Comparison of ENCODE assay signal across 21 cellular contexts in the genomic region with DNA sequence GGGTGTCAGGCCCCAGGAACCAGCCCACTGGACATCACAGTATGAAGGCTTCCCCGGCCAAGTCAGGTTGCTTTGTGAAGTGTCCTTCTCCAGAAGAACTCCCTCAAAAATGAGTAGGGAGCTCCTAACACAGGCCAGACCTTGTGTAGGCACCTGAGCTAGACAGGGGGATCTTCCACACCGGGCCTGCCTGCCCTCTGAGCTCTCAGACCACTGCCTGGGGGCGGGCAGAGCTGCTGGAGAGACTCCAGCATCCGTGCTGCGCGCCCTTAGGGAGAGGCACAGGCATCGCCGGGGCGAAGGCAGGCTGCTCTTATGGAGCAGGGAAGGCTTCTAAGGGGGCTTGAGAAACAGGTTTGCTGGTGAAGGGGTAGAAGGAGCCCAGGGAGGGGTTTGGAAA. TPM values are rescaled to one million over a fixed set of nuclear protein-coding genes. Genes with fewer than 3 reads are reported as not detected.
A peak's percentile ranks its signal among the peaks of the same experiment; 100 is the strongest.
DNase-seq lines count a peak whose midpoint lies in the region; ATAC-seq and TF ChIP-seq lines count a peak whose summit lies in the region.
"Had no signal": no experiment of that assay in that cellular context is flagged by ENCODE, and none has a peak within 500 bp of the region (broad histone marks: within the 10 kb centered on the region; RNA-seq: fewer than 3 reads in every experiment).

No MANE protein-coding gene starts in this region.

- H3K4me1 Mint-ChIP-seq in stimulated activated naive CD8-positive, alpha-beta T cell treated with anti-CD3 and anti-CD28 coated beads, Interleukin-15, amount 100 ng/mL, for 72 hours, result peaks cover 24% of the 10 kb centered on the region
- peaks cover 38% of the 10 kb centered on the region for H3K4me1 Mint-ChIP-seq in nephron progenitor cell
- H3K4me1 Mint-ChIP-seq in activated CD8-positive, alpha-beta T cell treated with anti-CD3 and anti-CD28 coated beads, Interleukin-2, amount 10 ng/mL, durations not matched to agents 7 days and 5 days (ENCODE audit: low read depth), result peaks cover 27% of the 10 kb centered on the region

- TF ChIP-seq CTCF in left ventricle myocardium inferior (IDR thresholded peaks at IDR 0.05; ENCODE audit: borderline replicate concordance) (no peak), nephron progenitor cell (IDR thresholded peaks at IDR 0.05) (no peak)

- no peaks in the 10 kb centered on the region for H3K9me3 Mint-ChIP-seq in stimulated activated naive CD8-positive, alpha-beta T cell treated with anti-CD3 and anti-CD28 coated beads, Interleukin-15, amount 100 ng/mL, for 72 hours
- no peaks in the 10 kb centered on the region for H3K9me3 Mint-ChIP-seq in nephron progenitor cell
- no peaks in the 10 kb centered on the region for H3K9me3 Mint-ChIP-seq in activated CD8-positive, alpha-beta T cell treated with anti-CD3 and anti-CD28 coated beads, Interleukin-2, amount 10 ng/mL, durations not matched to agents 7 days and 5 days (ENCODE audit: insufficient read depth)
- H3K9me3 Mint-ChIP-seq: CD8-positive, alpha-beta memory T cell had no signal

- no peaks in the 10 kb centered on the region for H3K36me3 Mint-ChIP-seq in nephron progenitor cell (ENCODE audit: low read depth)
- no peaks in the 10 kb centered on the region for H3K36me3 Mint-ChIP-seq in activated CD8-positive, alpha-beta T cell treated with anti-CD3 and anti-CD28 coated beads, Interleukin-2, amount 10 ng/mL, durations not matched to agents 7 days and 5 days (ENCODE audit: low read depth)
- H3K36me3 Mint-ChIP-seq: CD8-positive, alpha-beta memory T cell had no signal

- H3K4me3 Mint-ChIP-seq in stimulated activated naive CD8-positive, alpha-beta T cell treated with anti-CD3 and anti-CD28 coated beads, Interleukin-15, amount 100 ng/mL, for 72 hours, result no peak overlapping the region
- H3K4me3 Mint-ChIP-seq in nephron progenitor cell, result no peak overlapping the region
- H3K4me3 Mint-ChIP-seq in activated CD8-positive, alpha-beta T cell treated with anti-CD3 and anti-CD28 coated beads, Interleukin-2, amount 10 ng/mL, durations not matched to agents 7 days and 5 days, result no peak overlapping the region
- H3K4me3 Mint-ChIP-seq: CD8-positive, alpha-beta memory T cell had no signal

- H3K27ac ChIP-seq in left ventricle myocardium inferior (replicated peaks), result peak overlapping the region; percentile 83
- H3K27ac ChIP-seq: A549; BLaER1 treated with 17β-estradiol and CSF1 and Interleukin-3, amounts not matched to agents 10 nM and 100 nM; GM23248; KMS-11 had no signal

- DNase-seq in stimulated activated naive CD8-positive, alpha-beta T cell treated with anti-CD3 and anti-CD28 coated beads, Interleukin-15, amount 100 ng/mL, for 72 hours, result no peak
- no peak for DNase-seq in stimulated activated naive CD8-positive, alpha-beta T cell treated with anti-CD3 and anti-CD28 coated beads, Interleukin-15, Interleukin-2, amounts not matched to agents 100 U/mL and 50 U/mL, for 24 hours
- DNase-seq in left ventricle myocardium inferior (no peak), nephron progenitor cell (no peak), inferior parietal cortex (ENCODE audit: extremely low spot score) (no peak), HT-29 (ENCODE audit: low spot score) (no peak), NCI-H524 treated with DMSO at 0.1 percent for 48 hours (lab: John Stamatoyannopoulos, UW) (no peak)
- DNase-seq in activated CD8-positive, alpha-beta T cell treated with anti-CD3 and anti-CD28 coated beads, Interleukin-2, amount 10 ng/mL, durations not matched to agents 7 days and 5 days, result no peak
- DNase-seq: CD8-positive, alpha-beta memory T cell; DMS79; NCI-H1436; NCI-H2081 treated with DMSO at 0.1 percent for 48 hours; NCI-H510A treated with DMSO at 0.1 percent for 48 hours; SHP77 had no signal

- intact Hi-C loops in left ventricle myocardium inferior (cut with micrococcal nuclease), result no loop called here

- peaks cover 6% of the 10 kb centered on the region for H3K27me3 ChIP-seq in left ventricle myocardium inferior (ENCODE audit: low read depth)

- no peak overlapping the region for H3K4me3 ChIP-seq in left ventricle myocardium inferior
- H3K4me3 ChIP-seq: A549; BLaER1 treated with 17β-estradiol and CSF1 and Interleukin-3, amounts not matched to agents 10 nM and 100 nM; GM23248 had no signal

- POLR2A ChIA-PET in activated CD8-positive, alpha-beta T cell treated with anti-CD3 and anti-CD28 coated beads, Interleukin-2, amount 10 ng/mL, durations not matched to agents 7 days and 5 days (lab: Charles Lee), result no interaction called here

- CTCF ChIA-PET in activated CD8-positive, alpha-beta T cell treated with anti-CD3 and anti-CD28 coated beads, Interleukin-2, amount 10 ng/mL, durations not matched to agents 7 days and 5 days (lab: Charles Lee), result interaction anchor here (0.9 kb wide), 1 partner anchor 10 kb away, joined by 3 read pairs; no protein-coding TSS in a partner anchor

- H3K27ac Mint-ChIP-seq in stimulated activated naive CD8-positive, alpha-beta T cell treated with anti-CD3 and anti-CD28 coated beads, Interleukin-15, amount 100 ng/mL, for 72 hours, result no peak overlapping the region
- peak overlapping the region; percentile 38 for H3K27ac Mint-ChIP-seq in nephron progenitor cell
- H3K27ac Mint-ChIP-seq in activated CD8-positive, alpha-beta T cell treated with anti-CD3 and anti-CD28 coated beads, Interleukin-2, amount 10 ng/mL, durations not matched to agents 7 days and 5 days, result no peak overlapping the region

- H3K9me3 ChIP-seq in left ventricle myocardium inferior (replicated peaks), result no peaks in the 10 kb centered on the region
- H3K9me3 ChIP-seq: A549; BLaER1 treated with 17β-estradiol and CSF1 and Interleukin-3, amounts not matched to agents 10 nM and 100 nM had no signal

- ATAC-seq in stimulated activated naive CD8-positive, alpha-beta T cell treated with anti-CD3 and anti-CD28 coated beads, Interleukin-15, amount 100 ng/mL, for 72 hours, result peak; percentile 21
- no peak for ATAC-seq in stimulated activated naive CD8-positive, alpha-beta T cell treated with anti-CD3 and anti-CD28 coated beads, Interleukin-15, Interleukin-2, amounts not matched to agents 100 U/mL and 50 U/mL, for 24 hours
- no peak for ATAC-seq in activated CD8-positive, alpha-beta T cell treated with anti-CD3 and anti-CD28 coated beads, Interleukin-2, amount 10 ng/mL, durations not matched to agents 7 days and 5 days
- ATAC-seq: A549, Panc1 had no signal

- H3K36me3 ChIP-seq in left ventricle myocardium inferior, result no peaks in the 10 kb centered on the region
- H3K36me3 ChIP-seq: BLaER1 treated with 17β-estradiol and CSF1 and Interleukin-3, amounts not matched to agents 10 nM and 100 nM had no signal

- peaks cover 40% of the 10 kb centered on the region for H3K27me3 Mint-ChIP-seq in stimulated activated naive CD8-positive, alpha-beta T cell treated with anti-CD3 and anti-CD28 coated beads, Interleukin-15, amount 100 ng/mL, for 72 hours
- peaks cover 49% of the 10 kb centered on the region for H3K27me3 Mint-ChIP-seq in nephron progenitor cell (ENCODE audit: low read depth, poor library complexity)
- H3K27me3 Mint-ChIP-seq in activated CD8-positive, alpha-beta T cell treated with anti-CD3 and anti-CD28 coated beads, Interleukin-2, amount 10 ng/mL, durations not matched to agents 7 days and 5 days (ENCODE audit: low read depth), result peaks cover 53% of the 10 kb centered on the region

- H3K4me1 ChIP-seq in left ventricle myocardium inferior, result peaks cover 90% of the 10 kb centered on the region
- H3K4me1 ChIP-seq: A549 had no signal

RNA-seq across cellular contexts. Expression of a gene that starts 4.3 kb away (rescaled TPM):
- total RNA-seq in left ventricle myocardium inferior, result 5.4 TPM
- not detected for total RNA-seq in activated CD8-positive, alpha-beta T cell treated with anti-CD3 and anti-CD28 coated beads, Interleukin-2, amount 10 ng/mL, durations not matched to agents 7 days and 5 days
- not detected in 2 replicates for total RNA-seq in HT-29 (2014; rRNA removed; shearing (Covaris generic))
- total RNA-seq: G401, M059J had no signal

RNA-seq across cellular contexts. Expression of a gene that starts 28.4 kb away (rescaled TPM):
- not detected for total RNA-seq in left ventricle myocardium inferior
- not detected for total RNA-seq in activated CD8-positive, alpha-beta T cell treated with anti-CD3 and anti-CD28 coated beads, Interleukin-2, amount 10 ng/mL, durations not matched to agents 7 days and 5 days
- total RNA-seq in HT-29 (2014; rRNA removed; shearing (Covaris generic)), result not detected in 2 replicates
- total RNA-seq: CD8-positive, alpha-beta memory T cell; G401; GM23248; M059J had no signal

RNA-seq across cellular contexts. Expression of a gene that starts 47.2 kb away (rescaled TPM):
- not detected for total RNA-seq in left ventricle myocardium inferior
- not detected for total RNA-seq in activated CD8-positive, alpha-beta T cell treated with anti-CD3 and anti-CD28 coated beads, Interleukin-2, amount 10 ng/mL, durations not matched to agents 7 days and 5 days
- total RNA-seq in HT-29 (2014; rRNA removed; shearing (Covaris generic)), result 0.20 and 0.86 TPM in 2 replicates
- total RNA-seq: CD8-positive, alpha-beta memory T cell; G401; GM23248; M059J had no signal
